In genomic region chr16:87955302-87956168, GRCh38 we compare ENCODE assay signal across 9 cellular contexts. TPM values are rescaled to one million over a fixed set of nuclear protein-coding genes. Genes with fewer than 3 reads are reported as not detected.
A peak's percentile ranks its signal among the peaks of the same experiment; 100 is the strongest.
DNase-seq lines count a peak whose midpoint lies in the region; ATAC-seq and TF ChIP-seq lines count a peak whose summit lies in the region.
"Had no signal": no experiment of that assay in that cellular context is flagged by ENCODE, and none has a peak within 500 bp of the region (broad histone marks: within the 10 kb centered on the region; RNA-seq: fewer than 3 reads in every experiment).

No MANE protein-coding gene starts in this region.

- H3K36me3 Mint-ChIP-seq in CD4-positive, alpha-beta memory T cell: peaks cover 9 to 46% of the 10 kb centered on the region in 2 donors
- H3K36me3 Mint-ChIP-seq in nephron (ENCODE audit: low read depth): peaks cover 18% of the 10 kb centered on the region

- POLR2A ChIA-PET in CD4-positive, alpha-beta memory T cell (lab: Charles Lee; ENCODE audit: partially characterized antibody): no interaction called here

- CTCF ChIA-PET in CD4-positive, alpha-beta memory T cell (lab: Charles Lee; ENCODE audit: partially characterized antibody): interaction anchor here (1.6 kb wide), 1 partner anchor 13 kb away, joined by 3 read pairs; no protein-coding TSS in a partner anchor

- intact Hi-C loops in CD4-positive, alpha-beta memory T cell (cut with micrococcal nuclease): no loop called here

- peaks cover 76% of the 10 kb centered on the region for H3K4me1 ChIP-seq in CD4-positive, alpha-beta memory T cell (ENCODE audit: insufficient read depth, low read length)

- H3K9me3 Mint-ChIP-seq in CD4-positive, alpha-beta memory T cell: peaks cover 0 to 2% (median 0%) of the 10 kb centered on the region in 8 donors
- no peaks in the 10 kb centered on the region for H3K9me3 Mint-ChIP-seq in nephron

- H3K4me1 Mint-ChIP-seq in CD4-positive, alpha-beta memory T cell: peaks cover 43 to 92% (median 72%) of the 10 kb centered on the region in 4 donors
- H3K4me1 Mint-ChIP-seq in nephron: peaks cover 58% of the 10 kb centered on the region

- peak overlapping the region; percentile 59 to 80 (median 76) for H3K4me3 Mint-ChIP-seq in CD4-positive, alpha-beta memory T cell
- peak overlapping the region; percentile 78 to 87 (median 83) for H3K4me3 Mint-ChIP-seq in nephron

- peak in 1 of 5 donors; percentile 47 for DNase-seq in CD4-positive, alpha-beta memory T cell
- DNase-seq in MV-4-11 (lab: John Stamatoyannopoulos, UW) (peak; percentile 60), coronary artery (ENCODE audit: low spot score) (no peak), ecto neural progenitor cell (ENCODE audit: low spot score) (no peak)
- DNase-seq: midbrain had no signal

- no peak for ATAC-seq in GM18498 (IDR thresholded peaks at IDR 0.05; ENCODE audit: unreplicated experiment)
- ATAC-seq in GM21381 (IDR thresholded peaks at IDR 0.05; ENCODE audit: unreplicated experiment): no peak
- no peak for ATAC-seq in GM21515 (IDR thresholded peaks at IDR 0.05; ENCODE audit: unreplicated experiment)

- H3K9me3 ChIP-seq in CD4-positive, alpha-beta memory T cell (ENCODE audit: control insufficient read depth in 1 of 2, low read length in 2 of 2): no peaks in the 10 kb centered on the region

- H3K36me3 ChIP-seq in CD4-positive, alpha-beta memory T cell (ENCODE audit: insufficient read depth, low read length): peaks cover 3% of the 10 kb centered on the region

- TF ChIP-seq CTCF in coronary artery (IDR thresholded peaks at IDR 0.05) (no peak), nephron (IDR thresholded peaks at IDR 0.05; ENCODE audit: unreplicated experiment in 3 of 3) (no peak)

- H3K27me3 ChIP-seq in CD4-positive, alpha-beta memory T cell (ENCODE audit: insufficient read depth, low read length): no peaks in the 10 kb centered on the region

- no peak overlapping the region for H3K4me3 ChIP-seq in CD4-positive, alpha-beta memory T cell (ENCODE audit: low read length in 2 of 2)
- no peak overlapping the region for H3K4me3 ChIP-seq in coronary artery

- peak overlapping the region; percentile 63 for H3K27ac ChIP-seq in CD4-positive, alpha-beta memory T cell (ENCODE audit: low read depth, low read length)
- peak overlapping the region; percentile 33 to 61 for H3K27ac ChIP-seq in coronary artery

- peak overlapping the region; percentile 90 to 98 (median 94) for H3K27ac Mint-ChIP-seq in CD4-positive, alpha-beta memory T cell
- H3K27ac Mint-ChIP-seq in nephron: peak overlapping the region; percentile 84 to 99 (median 97)

- no peaks in the 10 kb centered on the region for H3K27me3 Mint-ChIP-seq in CD4-positive, alpha-beta memory T cell
- H3K27me3 Mint-ChIP-seq in nephron (ENCODE audit: low read depth): no peaks in the 10 kb centered on the region

RNA-seq across cellular contexts. Expression of gene BANP, which starts 4.3 kb away (rescaled TPM):
- 10 to 100 TPM; 61.8 to 72.7 TPM for total RNA-seq in CD4-positive, alpha-beta memory T cell
- polyA plus RNA-seq in CD4-positive, alpha-beta memory T cell: 10 to 100 TPM; 10.7 to 26.4 TPM

RNA-seq across cellular contexts. Expression of gene CA5A, which starts 19.2 kb away (rescaled TPM):
- total RNA-seq in CD4-positive, alpha-beta memory T cell: not detected
- polyA plus RNA-seq in CD4-positive, alpha-beta memory T cell: not detected
